Comparison of ENCODE assay signal across 15 cellular contexts in the genomic region with DNA sequence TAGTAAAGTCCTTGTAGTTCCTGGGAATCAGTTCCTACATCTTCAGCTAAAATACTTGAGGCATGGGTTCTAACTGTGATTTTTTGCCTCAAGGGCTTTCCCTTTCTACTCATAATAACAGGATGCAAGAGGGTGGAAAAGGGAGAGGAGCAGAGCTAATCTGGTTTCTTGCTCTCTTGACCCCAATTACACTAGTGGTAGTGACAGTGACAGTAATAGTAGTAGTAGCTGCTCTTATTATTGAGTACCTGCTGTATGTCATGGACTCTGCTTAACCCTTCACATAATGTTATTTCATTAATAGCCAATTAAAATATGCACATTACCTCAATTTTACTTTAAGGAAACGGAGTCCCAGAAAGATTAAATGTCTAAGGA.
DNase-seq lines count a peak whose midpoint lies in the region; ATAC-seq, FAIRE-seq and TF ChIP-seq lines count a peak whose summit lies in the region.
"Had no signal": no experiment of that assay in that cellular context is flagged by ENCODE, and none has a peak within 500 bp of the region (broad histone marks: within the 10 kb centered on the region; RNA-seq: fewer than 3 reads in every experiment).

No MANE protein-coding gene starts in this region.

- H3K4me3 ChIP-seq in GM06990 (replicated peaks; ENCODE audit: low read depth, low read length) = no peak overlapping the region
- H3K4me3 ChIP-seq: esophagus squamous epithelium, thoracic aorta had no signal

- POLR2A ChIA-PET in activated naive CD8-positive, alpha-beta T cell treated with anti-CD3 and anti-CD28 coated beads, Interleukin-2, amount 10 ng/mL, durations not matched to agents 7 days and 5 days (lab: Charles Lee) = no interaction called here

- H3K27me3 ChIP-seq in GM06990 (replicated peaks; ENCODE audit: control insufficient read depth, insufficient read depth, low read length) = no peaks in the 10 kb centered on the region
- H3K27me3 ChIP-seq: esophagus squamous epithelium had no signal

- peaks cover 15% of the 10 kb centered on the region for H3K4me1 Mint-ChIP-seq in activated naive CD8-positive, alpha-beta T cell treated with anti-CD3 and anti-CD28 coated beads, Interleukin-2, amount 10 ng/mL, durations not matched to agents 7 days and 5 days

- ATAC-seq in GM19463 (IDR thresholded peaks at IDR 0.05; ENCODE audit: unreplicated experiment) (peak; percentile 16), HG02973 (IDR thresholded peaks at IDR 0.05; ENCODE audit: unreplicated experiment) (peak; percentile 17), sciatic nerve (no peak)
- ATAC-seq in activated naive CD8-positive, alpha-beta T cell treated with anti-CD3 and anti-CD28 coated beads, Interleukin-2, amount 10 ng/mL, durations not matched to agents 7 days and 5 days (ENCODE audit: low read depth) = peak; percentile 34
- ATAC-seq: right cardiac atrium had no signal

- TF ChIP-seq CTCF in GM06990 (IDR thresholded peaks at IDR 0.05; ENCODE audit: insufficient read depth, low read length, poor library complexity, severe bottlenecking) = no peak

- intact Hi-C loops in sciatic nerve (cut with DNase I) = no loop called here

- H3K27me3 Mint-ChIP-seq in activated naive CD8-positive, alpha-beta T cell treated with anti-CD3 and anti-CD28 coated beads, Interleukin-2, amount 10 ng/mL, durations not matched to agents 7 days and 5 days = no peaks in the 10 kb centered on the region

- peaks cover 3% of the 10 kb centered on the region for H3K9me3 Mint-ChIP-seq in activated naive CD8-positive, alpha-beta T cell treated with anti-CD3 and anti-CD28 coated beads, Interleukin-2, amount 10 ng/mL, durations not matched to agents 7 days and 5 days

- FAIRE-seq in frontal cortex (lab: Jason Lieb, UNC) = no peak

- DNase-seq in GM06990 (ENCODE audit: extremely low read depth, insufficient read length) = peak; percentile 13
- no peak for DNase-seq in activated naive CD8-positive, alpha-beta T cell treated with anti-CD3 and anti-CD28 coated beads, Interleukin-2, amount 10 ng/mL, durations not matched to agents 7 days and 5 days
- DNase-seq in frontal cortex (ENCODE audit: low spot score in 2 of 2) = no peak
- DNase-seq in sciatic nerve (ENCODE audit: low spot score) = no peak
- no peak for DNase-seq in DMS153 treated with DMSO at 0.1 percent for 48 hours (lab: John Stamatoyannopoulos, UW; ENCODE audit: unreplicated experiment)
- no peak for DNase-seq in GM19238 (ENCODE audit: insufficient read length, low spot score)
- DNase-seq: esophagus squamous epithelium, NCI-H1048, NCI-H524, right cardiac atrium, Right ventricle myocardium superior, WERI-Rb-1 had no signal

- peaks cover 7% of the 10 kb centered on the region for H3K36me3 Mint-ChIP-seq in activated naive CD8-positive, alpha-beta T cell treated with anti-CD3 and anti-CD28 coated beads, Interleukin-2, amount 10 ng/mL, durations not matched to agents 7 days and 5 days

- H3K36me3 ChIP-seq in GM06990 (ENCODE audit: control insufficient read depth, insufficient read depth, low read length) = no peaks in the 10 kb centered on the region
- H3K36me3 ChIP-seq: esophagus squamous epithelium, thoracic aorta, WERI-Rb-1 had no signal

- peak overlapping the region; percentile 62 for H3K4me3 Mint-ChIP-seq in activated naive CD8-positive, alpha-beta T cell treated with anti-CD3 and anti-CD28 coated beads, Interleukin-2, amount 10 ng/mL, durations not matched to agents 7 days and 5 days

- H3K27ac Mint-ChIP-seq in activated naive CD8-positive, alpha-beta T cell treated with anti-CD3 and anti-CD28 coated beads, Interleukin-2, amount 10 ng/mL, durations not matched to agents 7 days and 5 days = peak overlapping the region; percentile 84
